In genomic region chr1:205959789-205960188, GRCh38 we compare ENCODE assay signal across 27 cellular contexts. TPM values are rescaled to one million over a fixed set of nuclear protein-coding genes. Genes with fewer than 3 reads are reported as not detected.
A peak's percentile ranks its signal among the peaks of the same experiment; 100 is the strongest.
DNase-seq lines count a peak whose midpoint lies in the region; ATAC-seq, FAIRE-seq and TF ChIP-seq lines count a peak whose summit lies in the region.
"Had no signal": no experiment of that assay in that cellular context is flagged by ENCODE, and none has a peak within 500 bp of the region (broad histone marks: within the 10 kb centered on the region; RNA-seq: fewer than 3 reads in every experiment).

No MANE protein-coding gene starts in this region.

- H3K9me1 ChIP-seq in K562 (ENCODE audit: control insufficient read depth, insufficient read depth, low read length): no peaks in the 10 kb centered on the region

- peak overlapping the region; percentile 21 for H3K23ac ChIP-seq in trophoblast cell (ENCODE audit: low read length)

- WGBS in HepG2 (ENCODE audit: low lambda C conversion rate): 0% methylated on average over 3 of the region's 4 CpGs
- WGBS in right lobe of liver (ENCODE audit: insufficient coverage, low coverage, low lambda C conversion rate, missing lambda C conversion rate): 67% methylated on average over 4 of the region's 4 CpGs
- WGBS in K562 (ENCODE audit: insufficient coverage, low coverage, missing lambda C conversion rate): 1% methylated on average over 4 of the region's 4 CpGs
- WGBS in trophoblast cell (ENCODE audit: extremely low coverage, insufficient coverage, insufficient read length): no CpG with 5 or more reads among the region's 4 CpGs

- H4K20me1 ChIP-seq in HepG2 (ENCODE audit: insufficient read depth, low read length): no peaks in the 10 kb centered on the region
- peaks cover 17% of the 10 kb centered on the region for H4K20me1 ChIP-seq in K562 (replicated peaks; ENCODE audit: control insufficient read depth, insufficient read depth, low read length)
- H4K20me1 ChIP-seq: BLaER1 treated with 17β-estradiol and CSF1 and Interleukin-3, amounts not matched to agents 10 nM and 100 nM had no signal

- H2BK12ac ChIP-seq in trophoblast cell (ENCODE audit: low read length): no peak overlapping the region

- no peak overlapping the region for H4K12ac ChIP-seq in trophoblast cell (ENCODE audit: low read depth, low read length)

- no peak overlapping the region for H2BK120ac ChIP-seq in trophoblast cell (ENCODE audit: insufficient read depth, low read length, poor library complexity)

- H3K4me3 ChIP-seq in HepG2 (replicated peaks in 1 of 3; ENCODE audit: insufficient read depth in 1 of 3, low read depth in 2 of 3, low read length in 3 of 3) (no peak overlapping the region), right lobe of liver (no peak overlapping the region), K562 (no peak overlapping the region), trophoblast cell (ENCODE audit: low read depth, low read length) (no peak overlapping the region)
- H3K4me3 ChIP-seq: BLaER1 treated with 17β-estradiol and CSF1 and Interleukin-3, amounts not matched to agents 10 nM and 100 nM; GM12878; GM23248 had no signal

- TF ChIP-seq EP300 in HepG2 (IDR thresholded peaks at IDR 0.05; ENCODE audit: low read depth in 2 of 2, low read length in 2 of 2): no peak
- TF ChIP-seq EP300 in HepG2 (CRISPR knock-in tag; IDR thresholded peaks at IDR 0.05; ENCODE audit: borderline replicate concordance): no peak
- TF ChIP-seq EP300 in K562 (IDR thresholded peaks at IDR 0.05; ENCODE audit: low read length): no peak

- no peak overlapping the region for H4K91ac ChIP-seq in trophoblast cell (ENCODE audit: low read depth, low read length)

- H3K4me2 ChIP-seq in HepG2 (ENCODE audit: low read depth, low read length) (no peak overlapping the region), K562 (ENCODE audit: insufficient read depth, low read length) (no peak overlapping the region), trophoblast cell (ENCODE audit: low read length) (no peak overlapping the region)
- H3K4me2 ChIP-seq: BLaER1 treated with 17β-estradiol and CSF1 and Interleukin-3, amounts not matched to agents 10 nM and 100 nM had no signal

- H2BK5ac ChIP-seq in trophoblast cell (ENCODE audit: low read depth, low read length, poor library complexity): no peak overlapping the region

- H3K27me3 ChIP-seq in HepG2 (ENCODE audit: control insufficient read depth in 1 of 2, insufficient read depth in 2 of 2, low read length in 2 of 2) (peaks cover 2 to 69% of the 10 kb centered on the region in 2 experiments; a peak in 3 of 5 replicates), right lobe of liver (no peaks in the 10 kb centered on the region), K562 (ENCODE audit: control insufficient read depth in 2 of 2, insufficient read depth in 2 of 2, low read length in 2 of 2) (peaks cover 13 to 78% of the 10 kb centered on the region in 2 experiments), trophoblast cell (ENCODE audit: insufficient read depth, low read length) (no peaks in the 10 kb centered on the region)
- H3K27me3 ChIP-seq: BLaER1 treated with 17β-estradiol and CSF1 and Interleukin-3, amounts not matched to agents 10 nM and 100 nM had no signal

- no peak overlapping the region for H2AK5ac ChIP-seq in trophoblast cell (ENCODE audit: low read length)

- H3K14ac ChIP-seq in trophoblast cell (ENCODE audit: low read length): no peak overlapping the region

- no peaks in the 10 kb centered on the region for H3K79me1 ChIP-seq in trophoblast cell (ENCODE audit: low read length)

- H4K8ac ChIP-seq in trophoblast cell (ENCODE audit: low read depth, low read length): no peak overlapping the region

- DNase-seq in HepG2 (ENCODE audit: low spot score) (no peak), right lobe of liver (no peak), K562 (ENCODE audit: extremely low read depth in 1 of 4, low spot score in 3 of 4) (no peak), trophoblast cell (no peak), NCI-H187 treated with DMSO at 0.1 percent for 48 hours (lab: John Stamatoyannopoulos, UW) (no peak), HuH-7 (ENCODE audit: low spot score) (no peak)
- DNase-seq: ACHN; AML-193; BE2C; CD4-positive, alpha-beta T cell; CD8-positive, alpha-beta memory T cell; DMS 273 treated with DMSO at 0.1 percent for 48 hours; DMS79; EL; GDM1; GM23248; H7; HCEC 1CT had no signal

- H3K9ac ChIP-seq in HepG2 (ENCODE audit: insufficient read depth, low read depth, low read length) (no peak overlapping the region), K562 (ENCODE audit: insufficient read depth in 1 of 2, low read depth in 2 of 2, low read length in 2 of 2) (no peak overlapping the region), trophoblast cell (ENCODE audit: low read length) (no peak overlapping the region)
- H3K9ac ChIP-seq: BLaER1 treated with 17β-estradiol and CSF1 and Interleukin-3, amounts not matched to agents 10 nM and 100 nM; GM23248 had no signal

- ATAC-seq in HepG2: no peak
- ATAC-seq in right lobe of liver: no peak
- ATAC-seq in K562: no peak
- no peak for ATAC-seq in HG03460 (IDR thresholded peaks at IDR 0.05; ENCODE audit: unreplicated experiment)
- ATAC-seq: GM12878 had no signal

- H3K79me2 ChIP-seq in HepG2 (ENCODE audit: insufficient read depth, low read length) (no peaks in the 10 kb centered on the region), K562 (ENCODE audit: control insufficient read depth, insufficient read depth, low read length) (no peaks in the 10 kb centered on the region), trophoblast cell (ENCODE audit: control insufficient read depth, insufficient read depth, low read length, poor library complexity) (no peaks in the 10 kb centered on the region)

- TF ChIP-seq CTCF in HepG2 (CRISPR knock-in tag; IDR thresholded peaks at IDR 0.05) (no peak), right lobe of liver (IDR thresholded peaks at IDR 0.05) (no peak), K562 (IDR thresholded peaks at IDR 0.05 in 2 of 3, conservative IDR thresholded peaks at IDR 0.05 in 1 of 3; ENCODE audit: insufficient read depth in 2 of 3, low read depth in 1 of 3, low read length in 3 of 3) (no peak)

- H2AFZ ChIP-seq in HepG2 (ENCODE audit: low read length) (no peak overlapping the region), K562 (ENCODE audit: low read depth, low read length) (no peak overlapping the region), trophoblast cell (ENCODE audit: insufficient read depth, low read length, poor library complexity) (no peak overlapping the region)
- H2AFZ ChIP-seq: GM23248 had no signal

- H3K4me1 ChIP-seq in HepG2 (ENCODE audit: insufficient read depth, low read length): no peaks in the 10 kb centered on the region
- H3K4me1 ChIP-seq in right lobe of liver: no peaks in the 10 kb centered on the region
- no peaks in the 10 kb centered on the region for H3K4me1 ChIP-seq in K562 (replicated peaks in 1 of 2; ENCODE audit: control insufficient read depth in 2 of 2, insufficient read depth in 2 of 2, low read length in 2 of 2)
- no peaks in the 10 kb centered on the region for H3K4me1 ChIP-seq in trophoblast cell (ENCODE audit: control insufficient read depth in 1 of 2, insufficient read depth in 2 of 2, low read length in 2 of 2)
- H3K4me1 ChIP-seq: BE2C had no signal

- no peak for TF ChIP-seq RAD21 in HepG2 (CRISPR knock-in tag; IDR thresholded peaks at IDR 0.05)
- TF ChIP-seq RAD21 in K562 (CRISPR knock-in tag; conservative IDR thresholded peaks at IDR 0.05 in 1 of 2, IDR thresholded peaks at IDR 0.05 in 1 of 2): no peak

- H3K36me3 ChIP-seq in HepG2 (replicated peaks in 1 of 2; ENCODE audit: control insufficient read depth in 1 of 2, insufficient read depth in 2 of 2, low read length in 2 of 2): no peaks in the 10 kb centered on the region
- no peaks in the 10 kb centered on the region for H3K36me3 ChIP-seq in right lobe of liver
- no peaks in the 10 kb centered on the region for H3K36me3 ChIP-seq in K562 (ENCODE audit: control insufficient read depth, insufficient read depth, low read length)
- no peaks in the 10 kb centered on the region for H3K36me3 ChIP-seq in trophoblast cell (ENCODE audit: control insufficient read depth in 1 of 2, insufficient read depth in 2 of 2, low read length in 2 of 2)
- H3K36me3 ChIP-seq: BE2C; BLaER1 treated with 17β-estradiol and CSF1 and Interleukin-3, amounts not matched to agents 10 nM and 100 nM had no signal

- H3K9me3 ChIP-seq in HepG2 (ENCODE audit: low read length) (no peaks in the 10 kb centered on the region), right lobe of liver (no peaks in the 10 kb centered on the region), K562 (replicated peaks; ENCODE audit: control insufficient read depth, insufficient read depth, low read depth, low read length) (no peaks in the 10 kb centered on the region), trophoblast cell (ENCODE audit: insufficient read depth, low read depth, low read length) (peaks cover 1% of the 10 kb centered on the region)
- H3K9me3 ChIP-seq: BE2C; BLaER1 treated with 17β-estradiol and CSF1 and Interleukin-3, amounts not matched to agents 10 nM and 100 nM had no signal

- H3K27ac ChIP-seq in HepG2 (ENCODE audit: extremely low read length, insufficient read depth, low read length) (no peak overlapping the region), right lobe of liver (no peak overlapping the region), K562 (ENCODE audit: extremely low read depth, low read depth, low read length) (no peak overlapping the region), trophoblast cell (ENCODE audit: low read depth, low read length) (no peak overlapping the region)
- H3K27ac ChIP-seq: 22Rv1; BLaER1 treated with 17β-estradiol and CSF1 and Interleukin-3, amounts not matched to agents 10 nM and 100 nM; GM23248 had no signal

- intact Hi-C loops in HepG2 (cut with micrococcal nuclease; ENCODE audit: unreplicated experiment): no loop called here
- intact Hi-C loops in right lobe of liver (cut with DNase I): no loop called here
- intact Hi-C loops in K562 (cut with micrococcal nuclease): no loop called here

- POLR2A ChIA-PET in HepG2 (lab: Yijun Ruan, JAX) (no interaction called here), K562 (lab: Yijun Ruan, JAX) (interaction anchor here (0.6 to 2.2 kb wide), 2 partner anchors 10 to 11 kb away, joined by 3 to 5 read pairs; no protein-coding TSS in a partner anchor)

- CTCF ChIA-PET in HepG2 (lab: Yijun Ruan, JAX; ENCODE audit: low intra/inter-chr PET ratio, low total read pairs) (no interaction called here), K562 (lab: Yijun Ruan, JAX; ENCODE audit: low intra/inter-chr PET ratio) (no interaction called here)

- no peak for FAIRE-seq in HepG2 (lab: Jason Lieb, UNC)
- FAIRE-seq in K562 (lab: Jason Lieb, UNC): no peak
- FAIRE-seq: A204.1, D721Med, GM12878, GM19239, H1 had no signal

- no peak overlapping the region for H3K4ac ChIP-seq in trophoblast cell (ENCODE audit: low read depth, low read length)

- H3K18ac ChIP-seq in trophoblast cell (ENCODE audit: low read length): no peak overlapping the region

- no TSS peak for BruUV-seq in HepG2 (replicated peaks; lab: Mats Ljungman, UMichigan)
- no TSS peak for BruUV-seq in K562 (replicated peaks; lab: Mats Ljungman, UMichigan)

- in situ Hi-C loops in HepG2 (cut with HindIII; ENCODE audit: extremely low pct_ligation_motif_present, low pct_unique_long_range_greater_than_20kb): no loop called here
- in situ Hi-C loops in K562 (cut with MboI): no loop called here

- TF ChIP-seq POLR2A in HepG2 (IDR thresholded peaks at IDR 0.05; ENCODE audit: insufficient read depth in 1 of 2, low read depth in 2 of 2, low read length in 2 of 2): no peak
- TF ChIP-seq POLR2A in right lobe of liver (IDR thresholded peaks at IDR 0.05): no peak
- no peak for TF ChIP-seq POLR2A in K562 (conservative IDR thresholded peaks at IDR 0.05)

RNA-seq across cellular contexts. Expression of gene SLC26A9, which starts 16.5 kb away (rescaled TPM):
- total RNA-seq in HepG2 (2016; rRNA removed; fragmentation: Illumina TruSeq; extraction: Trizol) (0.04 and 0.15 TPM in 2 replicates), right lobe of liver (under 1 TPM in 1 of 6 experiments, not detected in 5; 0.09 TPM), K562 (2014; rRNA removed) (not detected in 2 replicates), K562 (2014; rRNA removed; fragmentation: Illumina TruSeq; extraction: Trizol) (not detected in 2 replicates), K562 (2015; rRNA removed; fragmentation: Illumina TruSeq; extraction: Trizol) (not detected in 2 replicates), K562 (2021) (not detected in 2 replicates)
- total RNA-seq in HepG2 (2016; cell fraction: cytosol; rRNA removed; fragmentation: Illumina TruSeq; extraction: Trizol; ENCODE audit: low read depth): not detected in 2 replicates
- 0.04 TPM in 1 of 2 replicates, not detected in the other for total RNA-seq in HepG2 (2016; cell fraction: insoluble cytoplasmic fraction; rRNA removed; fragmentation: Illumina TruSeq; extraction: Trizol)
- total RNA-seq in HepG2 (2016; cell fraction: membrane; rRNA removed; fragmentation: Illumina TruSeq; extraction: Trizol): 0.06 TPM in 1 of 2 replicates, not detected in the other
- total RNA-seq in HepG2 (2016; cell fraction: nucleus; rRNA removed; fragmentation: Illumina TruSeq; extraction: Trizol): 0.09 TPM in 1 of 2 replicates, not detected in the other
- polyA plus RNA-seq in HepG2 (2011; rRNA removed) (0.03 and 0.11 TPM in 2 replicates), K562 (2011; rRNA removed) (not detected in 2 replicates), K562 (2014; fragmentation: Illumina TruSeq; extraction: Trizol) (0.03 TPM in 1 of 2 replicates, not detected in the other), K562 (2014; fragmentation: Nextera tagmentation; extraction: Ambion mirVana) (not detected), K562 (2014; rRNA removed) (not detected in 2 replicates)
- polyA plus RNA-seq in HepG2 (2011; cell fraction: cytosol; rRNA removed): 0.03 TPM in 2 replicates
- 0.19 and 0.43 TPM in 2 replicates for polyA plus RNA-seq in HepG2 (2011; cell fraction: nucleus; rRNA removed)
- polyA plus RNA-seq in HepG2 (2012): 0.04 TPM in 1 of 2 replicates, not detected in the other
- polyA plus RNA-seq in HepG2 (2016; cell fraction: cytosol; fragmentation: Illumina TruSeq; extraction: Trizol; ENCODE audit: low read depth): not detected in 2 replicates
- polyA plus RNA-seq in HepG2 (2016; cell fraction: insoluble cytoplasmic fraction; fragmentation: Illumina TruSeq; extraction: Trizol; ENCODE audit: low read depth): 0.09 TPM in 1 of 2 replicates, not detected in the other
- 0.07 and 0.13 TPM in 2 replicates for polyA plus RNA-seq in HepG2 (2016; cell fraction: membrane; fragmentation: Illumina TruSeq; extraction: Trizol; ENCODE audit: low read depth)
- polyA plus RNA-seq in HepG2 (2016; cell fraction: nucleus; fragmentation: Illumina TruSeq; extraction: Trizol; ENCODE audit: insufficient read depth, low read depth): 0.40 and 0.41 TPM in 2 replicates
- 0.02 and 0.09 TPM in 2 replicates for polyA minus RNA-seq in HepG2 (2011; rRNA and poly(A)+ RNA removed; ENCODE audit: low replicate concordance)
- not detected in 2 replicates for polyA minus RNA-seq in HepG2 (2011; cell fraction: cytosol; rRNA and poly(A)+ RNA removed)
- 0.39 TPM in 1 of 2 replicates, not detected in the other for polyA minus RNA-seq in HepG2 (2011; cell fraction: nucleus; rRNA and poly(A)+ RNA removed)
- total RNA-seq in K562 (2011; cell fraction: chromatin; rRNA removed; ENCODE audit: low replicate concordance): not detected in 2 replicates
- total RNA-seq in K562 (2011; cell fraction: nucleolus; rRNA removed): not detected in 2 replicates
- not detected in 2 replicates for total RNA-seq in K562 (2011; cell fraction: nucleoplasm; rRNA removed)
- not detected in 2 replicates for polyA plus RNA-seq in K562 (2011; cell fraction: cytosol; rRNA removed)
- 0.13 TPM in 1 of 2 replicates, not detected in the other for polyA plus RNA-seq in K562 (2011; cell fraction: nucleus; rRNA removed)
- polyA plus RNA-seq in K562 (2012): 0.01 and 0.03 TPM in 2 replicates
- not detected in 2 replicates for polyA minus RNA-seq in K562 (2011; rRNA and poly(A)+ RNA removed)
- polyA minus RNA-seq in K562 (2011; cell fraction: cytosol; rRNA and poly(A)+ RNA removed): not detected in 2 replicates
- polyA minus RNA-seq in K562 (2011; cell fraction: nucleus; rRNA and poly(A)+ RNA removed): under 0.01 TPM in 1 of 2 replicates, not detected in the other
- 0.01 TPM in 1 of 2 replicates, not detected in the other for polyA plus RNA-seq in trophoblast cell (2013)
- total RNA-seq: CD4-positive, alpha-beta T cell; CD8-positive, alpha-beta memory T cell; GM23248; H1; H7 had no signal
- polyA plus RNA-seq: CD14-positive monocyte; CD8-positive, alpha-beta memory T cell; GM23248; H1 had no signal

RNA-seq across cellular contexts. Expression of gene RAB7B, which starts 43.4 kb away (rescaled TPM):
- total RNA-seq in HepG2 (2016; rRNA removed; fragmentation: Illumina TruSeq; extraction: Trizol) (0.34 and 0.46 TPM in 2 replicates), right lobe of liver (1 to 10 TPM in 1 of 6 experiments, under 1 TPM in 5; 0.14 to 1.4 (median 0.37) TPM), K562 (2014; rRNA removed) (not detected in 2 replicates), K562 (2014; rRNA removed; fragmentation: Illumina TruSeq; extraction: Trizol) (0.07 TPM in 1 of 2 replicates, not detected in the other), K562 (2015; rRNA removed; fragmentation: Illumina TruSeq; extraction: Trizol) (not detected in 2 replicates), K562 (2021) (not detected in 2 replicates)
- not detected in 2 replicates for total RNA-seq in HepG2 (2016; cell fraction: cytosol; rRNA removed; fragmentation: Illumina TruSeq; extraction: Trizol; ENCODE audit: low read depth)
- 0.32 and 0.49 TPM in 2 replicates for total RNA-seq in HepG2 (2016; cell fraction: insoluble cytoplasmic fraction; rRNA removed; fragmentation: Illumina TruSeq; extraction: Trizol)
- total RNA-seq in HepG2 (2016; cell fraction: membrane; rRNA removed; fragmentation: Illumina TruSeq; extraction: Trizol): 0.22 TPM in 1 of 2 replicates, not detected in the other
- 0.19 and 0.28 TPM in 2 replicates for total RNA-seq in HepG2 (2016; cell fraction: nucleus; rRNA removed; fragmentation: Illumina TruSeq; extraction: Trizol)
- polyA plus RNA-seq in HepG2 (2011; rRNA removed) (0.05 and 0.39 TPM in 2 replicates), K562 (2011; rRNA removed) (0.09 and 0.29 TPM in 2 replicates), K562 (2014; fragmentation: Illumina TruSeq; extraction: Trizol) (0.12 TPM in 1 of 2 replicates, not detected in the other), K562 (2014; fragmentation: Nextera tagmentation; extraction: Ambion mirVana) (under 1 TPM; 0.03 to 0.06 TPM), K562 (2014; rRNA removed) (not detected in 2 replicates)
- polyA plus RNA-seq in HepG2 (2011; cell fraction: cytosol; rRNA removed): 0.09 and 0.19 TPM in 2 replicates
- 0.31 and 0.34 TPM in 2 replicates for polyA plus RNA-seq in HepG2 (2011; cell fraction: nucleus; rRNA removed)
- not detected in 2 replicates for polyA plus RNA-seq in HepG2 (2012)
- 0.06 and 0.08 TPM in 2 replicates for polyA plus RNA-seq in HepG2 (2016; cell fraction: cytosol; fragmentation: Illumina TruSeq; extraction: Trizol; ENCODE audit: low read depth)
- polyA plus RNA-seq in HepG2 (2016; cell fraction: insoluble cytoplasmic fraction; fragmentation: Illumina TruSeq; extraction: Trizol; ENCODE audit: low read depth): 0.50 and 0.66 TPM in 2 replicates
- polyA plus RNA-seq in HepG2 (2016; cell fraction: membrane; fragmentation: Illumina TruSeq; extraction: Trizol; ENCODE audit: low read depth): 0.10 TPM in 1 of 2 replicates, not detected in the other
- polyA plus RNA-seq in HepG2 (2016; cell fraction: nucleus; fragmentation: Illumina TruSeq; extraction: Trizol; ENCODE audit: insufficient read depth, low read depth): 0.24 TPM in 1 of 2 replicates, not detected in the other
- 0.12 TPM in 1 of 2 replicates, not detected in the other for polyA minus RNA-seq in HepG2 (2011; rRNA and poly(A)+ RNA removed; ENCODE audit: low replicate concordance)
- polyA minus RNA-seq in HepG2 (2011; cell fraction: cytosol; rRNA and poly(A)+ RNA removed): not detected in 2 replicates
- polyA minus RNA-seq in HepG2 (2011; cell fraction: nucleus; rRNA and poly(A)+ RNA removed): not detected in 2 replicates
- total RNA-seq in K562 (2011; cell fraction: chromatin; rRNA removed; ENCODE audit: low replicate concordance): 0.21 TPM in 1 of 2 replicates, not detected in the other
- total RNA-seq in K562 (2011; cell fraction: nucleolus; rRNA removed): 0.17 TPM in 1 of 2 replicates, not detected in the other
- total RNA-seq in K562 (2011; cell fraction: nucleoplasm; rRNA removed): not detected in 2 replicates
- polyA plus RNA-seq in K562 (2011; cell fraction: cytosol; rRNA removed): 0.31 TPM in 1 of 2 replicates, not detected in the other
- 0.04 and 0.28 TPM in 2 replicates for polyA plus RNA-seq in K562 (2011; cell fraction: nucleus; rRNA removed)
- polyA plus RNA-seq in K562 (2012): 0.04 and 0.17 TPM in 2 replicates
- polyA minus RNA-seq in K562 (2011; rRNA and poly(A)+ RNA removed): 0.14 and 0.42 TPM in 2 replicates
- not detected in 2 replicates for polyA minus RNA-seq in K562 (2011; cell fraction: cytosol; rRNA and poly(A)+ RNA removed)
- polyA minus RNA-seq in K562 (2011; cell fraction: nucleus; rRNA and poly(A)+ RNA removed): 0.13 TPM in 1 of 2 replicates, not detected in the other
- polyA plus RNA-seq in trophoblast cell (2013): 2.4 and 2.6 TPM in 2 replicates
- total RNA-seq: GM12878, H1, H7 had no signal
- polyA plus RNA-seq: CD8-positive, alpha-beta memory T cell had no signal

Comparison
In these comparisons a context has a peak if more than half of its experiments do, and no peak if none do; other contexts are left out.
1. Of the 241 proteins assayed by ChIP-seq in both HepG2 and K562: peak only in HepG2: none; only in K562: ZFP36; in both: none; in neither: 240.